ENCODE assay signal across 8 cellular contexts in genomic region chr7:33062023-33062781, GRCh38. TPM values are rescaled to one million over a fixed set of nuclear protein-coding genes. Genes with fewer than 3 reads are reported as not detected.
DNase-seq lines count a peak whose midpoint lies in the region; ATAC-seq and TF ChIP-seq lines count a peak whose summit lies in the region.

Gene NT5C3A (minus strand): TSS chr7:33062776. CDS start chr7:33062705, 71 bp downstream.

- H3K4me3 Mint-ChIP-seq in T-helper 17 cell = peak within 1 kb of the TSS; percentile 94

- no peaks in the 10 kb centered on the region; the same call in 1 of the 2 replicates for H3K9me3 ChIP-seq in ES-I3 (ENCODE audit: control insufficient read depth, insufficient read depth, low read length)
- no peaks in the 10 kb centered on the region for H3K9me3 ChIP-seq in T-helper 17 cell (ENCODE audit: control insufficient read depth, low read length, poor library complexity, severe bottlenecking)
- no peaks in the 10 kb centered on the region for H3K9me3 ChIP-seq in colonic mucosa
- peaks cover 0 to 10% of the 10 kb centered on the region in 2 donors for H3K9me3 ChIP-seq in left lung

- peak; percentile 13 for ATAC-seq in GM21529 (IDR thresholded peaks at IDR 0.05; ENCODE audit: unreplicated experiment)
- ATAC-seq in T-helper 17 cell = no peak
- ATAC-seq in left lung = peak; percentile 44

- H3K4me1 ChIP-seq in ES-I3 (ENCODE audit: insufficient read depth, low read length) (no peaks in the 10 kb centered on the region), colonic mucosa (no peaks in the 10 kb centered on the region), left lung (peaks cover 9 to 31% of the 10 kb centered on the region in 2 donors)

- H3K4me3 ChIP-seq in colonic mucosa (peak within 1 kb of the TSS; percentile 88), left lung (peak within 1 kb of the TSS; percentile 67 to 92)

- peaks cover 32% of the 10 kb centered on the region for H3K4me1 Mint-ChIP-seq in T-helper 17 cell

- intact Hi-C loops in colonic mucosa (cut with DNase I) (loop anchor here (5.0 kb wide), 1 partner anchor 105 kb away; the partner anchor contains the start of gene FKBP9), left lung (cut with DNase I) (no loop called here)

- no peaks in the 10 kb centered on the region for H3K27me3 Mint-ChIP-seq in T-helper 17 cell

- no peaks in the 10 kb centered on the region for H3K27me3 ChIP-seq in colonic mucosa
- H3K27me3 ChIP-seq in left lung = no peaks in the 10 kb centered on the region

- no peaks in the 10 kb centered on the region for H3K36me3 Mint-ChIP-seq in T-helper 17 cell (ENCODE audit: low read depth)

- peak; percentile 73 for DNase-seq in HuH-7.5 (ENCODE audit: low spot score)
- peak; percentile 5 to 18 (median 9) for DNase-seq in T-helper 17 cell
- DNase-seq in colonic mucosa = peak; percentile 72
- DNase-seq in left lung = peak; percentile 42 to 88
- peak; percentile 24 for DNase-seq in stimulated activated CD4-positive, alpha-beta T cell treated with anti-CD3 and anti-CD28 coated beads, Interleukin-4, amount 100 ng/mL, for 1 hour
- no peak for DNase-seq in effector CD8-positive, alpha-beta T cell (lab: John Stamatoyannopoulos, UW)

- no peak for TF ChIP-seq CTCF in colonic mucosa (IDR thresholded peaks at IDR 0.05)
- no peak for TF ChIP-seq CTCF in left lung (IDR thresholded peaks at IDR 0.05)

- peak within 1 kb of the TSS; percentile 88 for H3K9ac ChIP-seq in ES-I3 (ENCODE audit: low read depth, low read length)
- peak within 1 kb of the TSS; percentile 89 to 90 for H3K9ac ChIP-seq in colonic mucosa (ENCODE audit: low read depth in 2 of 2, low read length in 2 of 2)

- H3K27ac Mint-ChIP-seq in T-helper 17 cell = peak within 1 kb of the TSS; percentile 81

- H3K36me3 ChIP-seq in ES-I3 (ENCODE audit: insufficient read depth, low read length) (no peaks in the 10 kb centered on the region; the same call in 1 of the 2 replicates), colonic mucosa (no peaks in the 10 kb centered on the region), left lung (no peaks in the 10 kb centered on the region)

- H3K27ac ChIP-seq in colonic mucosa = peak within 1 kb of the TSS; percentile 96
- peak within 1 kb of the TSS; percentile 95 to 96 for H3K27ac ChIP-seq in left lung

RNA-seq across cellular contexts. Expression of gene NT5C3A, which starts in this region (rescaled TPM):
- 10 to 100 TPM; 36.5 to 82.2 TPM for total RNA-seq in T-helper 17 cell
- 100 to 1,000 TPM in 1 of 2 donors, 10 to 100 TPM in 1; 53.9 to 104 TPM for total RNA-seq in colonic mucosa
- total RNA-seq in left lung = 10 to 100 TPM; 21.8 to 26.5 TPM
